8 cellular contexts compared by ENCODE assay signal in the genomic region with DNA sequence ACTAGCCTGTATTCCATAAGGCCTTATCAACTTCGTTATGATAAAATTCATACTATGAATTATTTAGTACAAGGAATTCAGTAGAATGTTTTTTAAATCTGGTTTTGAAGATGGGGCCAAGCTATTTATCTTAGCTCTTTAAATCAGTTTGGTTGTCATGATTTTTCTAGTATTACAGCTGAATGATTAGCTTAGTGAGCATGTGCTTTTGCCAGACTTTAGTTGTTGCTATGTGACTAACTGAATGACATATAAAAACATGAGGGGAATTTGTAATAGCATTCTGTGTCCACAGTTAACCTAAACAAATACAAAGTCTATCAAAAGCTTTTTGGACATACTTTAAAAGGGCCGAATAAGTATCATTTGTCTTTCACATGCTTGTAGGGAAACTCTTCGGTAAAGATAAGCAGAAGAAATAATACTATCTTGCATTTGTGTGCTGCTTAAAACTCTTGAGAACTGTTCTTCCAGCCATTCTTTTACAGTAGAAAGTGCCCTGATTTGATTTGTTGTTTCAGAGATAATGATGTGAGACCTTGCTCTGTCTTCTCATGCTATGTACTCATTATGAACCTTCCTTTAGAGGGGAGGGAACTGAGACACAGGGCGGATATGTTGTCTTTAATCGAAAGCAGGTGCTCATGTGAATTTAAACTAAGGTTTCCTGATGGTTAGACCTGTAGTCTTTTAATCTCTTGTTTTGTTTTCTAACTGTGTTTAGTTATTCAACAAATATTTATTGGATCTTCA. TPM values are rescaled to one million over a fixed set of nuclear protein-coding genes. Genes with fewer than 3 reads are reported as not detected.
A peak's percentile ranks its signal among the peaks of the same experiment; 100 is the strongest.
DNase-seq lines count a peak whose midpoint lies in the region; ATAC-seq and TF ChIP-seq lines count a peak whose summit lies in the region.

No MANE protein-coding gene starts in this region.

- in situ Hi-C loops in astrocyte of the spinal cord (cut with HindIII; ENCODE audit: low sequenced_read_pairs), result no loop called here

- H3K36me3 Mint-ChIP-seq in activated CD8-positive, alpha-beta memory T cell treated with anti-CD3 and anti-CD28 coated beads, Interleukin-2, amount 10 ng/mL, durations not matched to agents 7 days and 5 days, result peaks cover 7% of the 10 kb centered on the region

- DNase-seq in activated CD8-positive, alpha-beta memory T cell treated with anti-CD3 and anti-CD28 coated beads, Interleukin-2, amount 10 ng/mL, durations not matched to agents 7 days and 5 days, result no peak
- no peak for DNase-seq in activated CD8-positive, alpha-beta memory T cell treated with anti-CD3 and anti-CD28 coated beads, Interleukin-2, amount 50 U/mL, for 48 hours
- DNase-seq in astrocyte of the spinal cord (ENCODE audit: low read depth, low spot score) (peak; percentile 55), Kasumi-1 (lab: John Stamatoyannopoulos, UW) (no peak), germinal center (ENCODE audit: low spot score) (no peak)
- no peak for DNase-seq in stimulated activated naive CD8-positive, alpha-beta T cell treated with anti-CD3 and anti-CD28 coated beads, Interleukin-15, Interleukin-2, amounts not matched to agents 100 U/mL and 50 U/mL, for 24 hours

- H3K4me1 Mint-ChIP-seq in activated CD8-positive, alpha-beta memory T cell treated with anti-CD3 and anti-CD28 coated beads, Interleukin-2, amount 10 ng/mL, durations not matched to agents 7 days and 5 days, result peaks cover 82% of the 10 kb centered on the region

- no peak for TF ChIP-seq CTCF in astrocyte of the spinal cord (IDR thresholded peaks at IDR 0.05; ENCODE audit: low read depth, low read length)

- H3K27me3 Mint-ChIP-seq in activated CD8-positive, alpha-beta memory T cell treated with anti-CD3 and anti-CD28 coated beads, Interleukin-2, amount 10 ng/mL, durations not matched to agents 7 days and 5 days, result no peaks in the 10 kb centered on the region

- H3K4me3 ChIP-seq in astrocyte of the spinal cord (ENCODE audit: low read depth, low read length), result no peak overlapping the region

- peak overlapping the region; percentile 68 for H3K27ac Mint-ChIP-seq in activated CD8-positive, alpha-beta memory T cell treated with anti-CD3 and anti-CD28 coated beads, Interleukin-2, amount 10 ng/mL, durations not matched to agents 7 days and 5 days

- ATAC-seq in activated CD8-positive, alpha-beta memory T cell treated with anti-CD3 and anti-CD28 coated beads, Interleukin-2, amount 10 ng/mL, durations not matched to agents 7 days and 5 days, result peak; percentile 73
- ATAC-seq in HG03159 (IDR thresholded peaks at IDR 0.05; ENCODE audit: unreplicated experiment) (peak; percentile 90), HG03025 (IDR thresholded peaks at IDR 0.05; ENCODE audit: low FRiP score, unreplicated experiment) (no peak)
- peak; percentile 64 for ATAC-seq in stimulated activated naive CD8-positive, alpha-beta T cell treated with anti-CD3 and anti-CD28 coated beads, Interleukin-15, Interleukin-2, amounts not matched to agents 100 U/mL and 50 U/mL, for 24 hours

- CTCF ChIA-PET in activated CD8-positive, alpha-beta memory T cell treated with anti-CD3 and anti-CD28 coated beads, Interleukin-2, amount 10 ng/mL, durations not matched to agents 7 days and 5 days (lab: Charles Lee), result no interaction called here

- peak overlapping the region; percentile 21 for H3K4me3 Mint-ChIP-seq in activated CD8-positive, alpha-beta memory T cell treated with anti-CD3 and anti-CD28 coated beads, Interleukin-2, amount 10 ng/mL, durations not matched to agents 7 days and 5 days

- H3K9me3 Mint-ChIP-seq in activated CD8-positive, alpha-beta memory T cell treated with anti-CD3 and anti-CD28 coated beads, Interleukin-2, amount 10 ng/mL, durations not matched to agents 7 days and 5 days (ENCODE audit: low read depth), result no peaks in the 10 kb centered on the region

RNA-seq across cellular contexts. Expression of a gene that starts 18.8 kb away (rescaled TPM):
- total RNA-seq in activated CD8-positive, alpha-beta memory T cell treated with anti-CD3 and anti-CD28 coated beads, Interleukin-2, amount 10 ng/mL, durations not matched to agents 7 days and 5 days, result 10 to 100 TPM; 71.4 to 77.4 TPM
